In genomic region chr14:58488550-58488949, GRCh38 we compare ENCODE assay signal across 9 cellular contexts.
A peak's percentile ranks its signal among the peaks of the same experiment; 100 is the strongest.
DNase-seq lines count a peak whose midpoint lies in the region; ATAC-seq, FAIRE-seq and TF ChIP-seq lines count a peak whose summit lies in the region.
"Had no signal": no experiment of that assay in that cellular context is flagged by ENCODE, and none has a peak within 500 bp of the region (broad histone marks: within the 10 kb centered on the region; RNA-seq: fewer than 3 reads in every experiment).

No MANE protein-coding gene starts in this region.

- no peak overlapping the region for H2AFZ ChIP-seq in PC-3 (ENCODE audit: low read length)

- H3K9ac ChIP-seq in PC-3 (ENCODE audit: low read length), result no peak overlapping the region

- peaks cover 13% of the 10 kb centered on the region for H3K4me1 ChIP-seq in PC-3 (ENCODE audit: insufficient read depth, low read length)

- TF ChIP-seq CTCF in PC-3 (conservative IDR thresholded peaks at IDR 0.05; ENCODE audit: low read depth, low read length), result no peak

- BruUV-seq in PC-3 (replicated peaks; lab: Mats Ljungman, UMichigan), result no TSS peak

- no peaks in the 10 kb centered on the region for H4K20me1 ChIP-seq in PC-3 (ENCODE audit: low read length)

- DNase-seq in CD1c-positive myeloid dendritic cell (ENCODE audit: extremely low spot score) (peak; percentile 38), GM19239 (ENCODE audit: insufficient read length, low spot score) (no peak), PC-3 (peak; percentile 76), fibroblast of peridontal ligament (ENCODE audit: extremely low read depth) (peak; percentile 41), NCI-H1417 (lab: John Stamatoyannopoulos, UW) (no peak), ecto neural progenitor cell (ENCODE audit: low spot score) (no peak), superior temporal gyrus (ENCODE audit: extremely low spot score) (no peak)
- DNase-seq in NK-92 treated with Interleukin-12 subunit alpha and Interleukin-12 subunit beta, amount 100 ng/mL, for 24 hours (lab: John Stamatoyannopoulos, UW), result no peak
- DNase-seq: activated B cell treated with CpG ODN at 0.5 μM for 24 hours had no signal

- peak; percentile 93 for ATAC-seq in PC-3

- H3F3A ChIP-seq in PC-3 (ENCODE audit: low read length, unreplicated experiment), result peaks cover 3% of the 10 kb centered on the region

- intact Hi-C loops in PC-3 (cut with micrococcal nuclease), result no loop called here

- peaks cover 41% of the 10 kb centered on the region for H3K36me3 ChIP-seq in PC-3 (ENCODE audit: low read depth, low read length)

- FAIRE-seq in GM19239 (lab: Jason Lieb, UNC), result peak; percentile 8

- H3K4me2 ChIP-seq in PC-3 (ENCODE audit: low read length), result no peak overlapping the region; the same call in 1 of the 2 replicates

- H3K9me2 ChIP-seq in PC-3 (replicated peaks; ENCODE audit: low read length), result no peaks in the 10 kb centered on the region

- CTCF ChIA-PET in PC-3 (lab: Charles Lee), result no interaction called here

- POLR2A ChIA-PET in PC-3 (lab: Charles Lee; ENCODE audit: unreplicated experiment), result no interaction called here

- no peaks in the 10 kb centered on the region for H3K79me2 ChIP-seq in PC-3 (ENCODE audit: low read length)

- H3K27me3 ChIP-seq in PC-3 (ENCODE audit: low read length), result no peaks in the 10 kb centered on the region

- no peak overlapping the region for H3K4me3 ChIP-seq in PC-3 (ENCODE audit: low read length)

- no peaks in the 10 kb centered on the region for H3K9me3 ChIP-seq in PC-3 (ENCODE audit: low read length)

- no peak overlapping the region for H3K27ac ChIP-seq in PC-3 (ENCODE audit: low read length)

Comparison
In these comparisons a context has a peak if more than half of its experiments do, and no peak if none do; other contexts are left out.
1. DNase-seq: peak in CD1c-positive myeloid dendritic cell (single experiment), PC-3 (single experiment) and fibroblast of peridontal ligament (single experiment); none in GM19239 (single experiment), NCI-H1417 (0 of 3), ecto neural progenitor cell (single experiment), NK-92 treated with Interleukin-12 subunit alpha and Interleukin-12 subunit beta, amount 100 ng/mL, for 24 hours (single experiment) and superior temporal gyrus (single experiment).